1 cellular context compared by ENCODE assay signal in the genomic region with DNA sequence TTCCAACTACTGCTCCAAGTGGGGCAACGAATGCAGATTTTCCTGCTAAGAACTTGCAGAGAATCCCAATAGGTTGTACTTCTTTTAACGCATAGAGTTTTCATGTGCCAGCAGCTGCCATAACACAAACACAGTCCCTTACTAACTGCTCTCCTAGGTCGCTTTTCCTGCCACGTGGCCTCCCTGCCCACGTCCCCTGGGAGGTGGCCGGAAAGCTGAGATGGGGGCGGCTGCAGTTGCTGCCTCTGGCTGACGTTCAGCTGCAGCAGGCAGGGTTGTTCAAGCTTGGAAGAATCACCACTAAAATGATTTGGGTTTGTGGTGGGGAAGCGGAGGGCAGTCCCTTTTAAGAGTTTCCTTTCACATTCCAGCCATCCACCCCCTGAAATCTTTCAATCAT.
TF ChIP-seq lines count a peak whose summit lies in the region.

No MANE protein-coding gene starts in this region.

TF ChIP-seq in GM12878, 131 proteins besides CTCF, POLR2A, EP300 and RAD21 (continues in another document):
- no peak for TF ChIP-seq NBN (IDR thresholded peaks at IDR 0.05)
- TF ChIP-seq, protein P1, sequence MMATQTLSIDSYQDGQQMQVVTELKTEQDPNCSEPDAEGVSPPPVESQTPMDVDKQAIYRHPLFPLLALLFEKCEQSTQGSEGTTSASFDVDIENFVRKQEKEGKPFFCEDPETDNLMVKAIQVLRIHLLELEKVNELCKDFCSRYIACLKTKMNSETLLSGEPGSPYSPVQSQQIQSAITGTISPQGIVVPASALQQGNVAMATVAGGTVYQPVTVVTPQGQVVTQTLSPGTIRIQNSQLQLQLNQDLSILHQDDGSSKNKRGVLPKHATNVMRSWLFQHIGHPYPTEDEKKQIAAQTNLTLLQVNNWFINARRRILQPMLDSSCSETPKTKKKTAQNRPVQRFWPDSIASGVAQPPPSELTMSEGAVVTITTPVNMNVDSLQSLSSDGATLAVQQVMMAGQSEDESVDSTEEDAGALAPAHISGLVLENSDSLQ (IDR thresholded peaks at IDR 0.05): no peak
- TF ChIP-seq IKZF2 (IDR thresholded peaks at IDR 0.05): peak; percentile 35 to 43; a peak in 2 of 4 replicates
- no peak for TF ChIP-seq ATF7 (IDR thresholded peaks at IDR 0.05; ENCODE audit: low read depth)
- no peak for TF ChIP-seq LARP7 (IDR thresholded peaks at IDR 0.05)
- no peak for TF ChIP-seq BRCA1 (IDR thresholded peaks at IDR 0.05; ENCODE audit: low read depth, low read length)
- TF ChIP-seq ASH2L (IDR thresholded peaks at IDR 0.05; ENCODE audit: borderline replicate concordance, low read depth): no peak
- TF ChIP-seq, protein P2, sequence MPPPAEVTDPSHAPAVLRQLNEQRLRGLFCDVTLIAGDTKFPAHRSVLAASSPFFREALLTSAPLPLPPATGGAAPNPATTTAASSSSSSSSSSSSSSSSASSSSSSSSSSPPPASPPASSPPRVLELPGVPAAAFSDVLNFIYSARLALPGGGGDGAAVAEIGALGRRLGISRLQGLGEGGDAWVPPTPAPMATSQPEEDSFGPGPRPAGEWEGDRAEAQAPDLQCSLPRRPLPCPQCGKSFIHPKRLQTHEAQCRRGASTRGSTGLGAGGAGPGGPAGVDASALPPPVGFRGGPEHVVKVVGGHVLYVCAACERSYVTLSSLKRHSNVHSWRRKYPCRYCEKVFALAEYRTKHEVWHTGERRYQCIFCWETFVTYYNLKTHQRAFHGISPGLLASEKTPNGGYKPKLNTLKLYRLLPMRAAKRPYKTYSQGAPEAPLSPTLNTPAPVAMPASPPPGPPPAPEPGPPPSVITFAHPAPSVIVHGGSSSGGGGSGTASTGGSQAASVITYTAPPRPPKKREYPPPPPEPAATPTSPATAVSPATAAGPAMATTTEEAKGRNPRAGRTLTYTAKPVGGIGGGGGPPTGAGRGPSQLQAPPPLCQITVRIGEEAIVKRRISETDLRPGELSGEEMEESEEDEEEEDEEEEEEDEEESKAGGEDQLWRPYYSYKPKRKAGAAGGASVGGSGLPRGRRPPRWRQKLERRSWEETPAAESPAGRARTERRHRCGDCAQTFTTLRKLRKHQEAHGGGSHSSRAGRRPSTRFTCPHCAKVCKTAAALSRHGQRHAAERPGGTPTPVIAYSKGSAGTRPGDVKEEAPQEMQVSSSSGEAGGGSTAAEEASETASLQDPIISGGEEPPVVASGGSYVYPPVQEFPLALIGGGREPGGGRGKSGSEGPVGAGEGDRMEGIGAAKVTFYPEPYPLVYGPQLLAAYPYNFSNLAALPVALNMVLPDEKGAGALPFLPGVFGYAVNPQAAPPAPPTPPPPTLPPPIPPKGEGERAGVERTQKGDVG (CRISPR knock-in tag; IDR thresholded peaks at IDR 0.05): no peak
- no peak for TF ChIP-seq SMAD5 (IDR thresholded peaks at IDR 0.05; ENCODE audit: low read depth)
- TF ChIP-seq ETV6 (conservative IDR thresholded peaks at IDR 0.05 in 1 of 2, IDR thresholded peaks at IDR 0.05 in 1 of 2; ENCODE audit: borderline replicate concordance in 1 of 2, low read depth in 1 of 2): no peak
- TF ChIP-seq MEF2A (IDR thresholded peaks at IDR 0.05; ENCODE audit: insufficient read depth, low read depth, low read length): no peak
- no peak for TF ChIP-seq KLF5 (IDR thresholded peaks at IDR 0.05; ENCODE audit: partially characterized antibody)
- peak; percentile 17; the same call in 1 of the 2 replicates for TF ChIP-seq MTA2 (IDR thresholded peaks at IDR 0.05; ENCODE audit: low read depth)
- no peak for TF ChIP-seq YBX1 (IDR thresholded peaks at IDR 0.05)
- no peak for TF ChIP-seq ZZZ3 (IDR thresholded peaks at IDR 0.05; ENCODE audit: control insufficient read depth, insufficient read length, low read depth)
- peak; percentile 48; the same call in 1 of the 2 replicates for TF ChIP-seq RAD51 (IDR thresholded peaks at IDR 0.05)
- no peak for TF ChIP-seq ZNF24 (IDR thresholded peaks at IDR 0.05)
- TF ChIP-seq, protein P3, sequence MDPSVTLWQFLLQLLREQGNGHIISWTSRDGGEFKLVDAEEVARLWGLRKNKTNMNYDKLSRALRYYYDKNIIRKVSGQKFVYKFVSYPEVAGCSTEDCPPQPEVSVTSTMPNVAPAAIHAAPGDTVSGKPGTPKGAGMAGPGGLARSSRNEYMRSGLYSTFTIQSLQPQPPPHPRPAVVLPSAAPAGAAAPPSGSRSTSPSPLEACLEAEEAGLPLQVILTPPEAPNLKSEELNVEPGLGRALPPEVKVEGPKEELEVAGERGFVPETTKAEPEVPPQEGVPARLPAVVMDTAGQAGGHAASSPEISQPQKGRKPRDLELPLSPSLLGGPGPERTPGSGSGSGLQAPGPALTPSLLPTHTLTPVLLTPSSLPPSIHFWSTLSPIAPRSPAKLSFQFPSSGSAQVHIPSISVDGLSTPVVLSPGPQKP (IDR thresholded peaks at IDR 0.05; ENCODE audit: low read depth, low read length): no peak
- TF ChIP-seq NFYA (IDR thresholded peaks at IDR 0.05; ENCODE audit: borderline replicate concordance, low read depth, low read length): no peak
- TF ChIP-seq, protein P4, sequence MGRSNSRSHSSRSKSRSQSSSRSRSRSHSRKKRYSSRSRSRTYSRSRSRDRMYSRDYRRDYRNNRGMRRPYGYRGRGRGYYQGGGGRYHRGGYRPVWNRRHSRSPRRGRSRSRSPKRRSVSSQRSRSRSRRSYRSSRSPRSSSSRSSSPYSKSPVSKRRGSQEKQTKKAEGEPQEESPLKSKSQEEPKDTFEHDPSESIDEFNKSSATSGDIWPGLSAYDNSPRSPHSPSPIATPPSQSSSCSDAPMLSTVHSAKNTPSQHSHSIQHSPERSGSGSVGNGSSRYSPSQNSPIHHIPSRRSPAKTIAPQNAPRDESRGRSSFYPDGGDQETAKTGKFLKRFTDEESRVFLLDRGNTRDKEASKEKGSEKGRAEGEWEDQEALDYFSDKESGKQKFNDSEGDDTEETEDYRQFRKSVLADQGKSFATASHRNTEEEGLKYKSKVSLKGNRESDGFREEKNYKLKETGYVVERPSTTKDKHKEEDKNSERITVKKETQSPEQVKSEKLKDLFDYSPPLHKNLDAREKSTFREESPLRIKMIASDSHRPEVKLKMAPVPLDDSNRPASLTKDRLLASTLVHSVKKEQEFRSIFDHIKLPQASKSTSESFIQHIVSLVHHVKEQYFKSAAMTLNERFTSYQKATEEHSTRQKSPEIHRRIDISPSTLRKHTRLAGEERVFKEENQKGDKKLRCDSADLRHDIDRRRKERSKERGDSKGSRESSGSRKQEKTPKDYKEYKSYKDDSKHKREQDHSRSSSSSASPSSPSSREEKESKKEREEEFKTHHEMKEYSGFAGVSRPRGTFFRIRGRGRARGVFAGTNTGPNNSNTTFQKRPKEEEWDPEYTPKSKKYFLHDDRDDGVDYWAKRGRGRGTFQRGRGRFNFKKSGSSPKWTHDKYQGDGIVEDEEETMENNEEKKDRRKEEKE (IDR thresholded peaks at IDR 0.05): no peak
- TF ChIP-seq, protein P5, sequence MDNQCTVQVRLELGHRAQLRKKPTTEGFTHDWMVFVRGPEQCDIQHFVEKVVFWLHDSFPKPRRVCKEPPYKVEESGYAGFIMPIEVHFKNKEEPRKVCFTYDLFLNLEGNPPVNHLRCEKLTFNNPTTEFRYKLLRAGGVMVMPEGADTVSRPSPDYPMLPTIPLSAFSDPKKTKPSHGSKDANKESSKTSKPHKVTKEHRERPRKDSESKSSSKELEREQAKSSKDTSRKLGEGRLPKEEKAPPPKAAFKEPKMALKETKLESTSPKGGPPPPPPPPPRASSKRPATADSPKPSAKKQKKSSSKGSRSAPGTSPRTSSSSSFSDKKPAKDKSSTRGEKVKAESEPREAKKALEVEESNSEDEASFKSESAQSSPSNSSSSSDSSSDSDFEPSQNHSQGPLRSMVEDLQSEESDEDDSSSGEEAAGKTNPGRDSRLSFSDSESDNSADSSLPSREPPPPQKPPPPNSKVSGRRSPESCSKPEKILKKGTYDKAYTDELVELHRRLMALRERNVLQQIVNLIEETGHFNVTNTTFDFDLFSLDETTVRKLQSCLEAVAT (IDR thresholded peaks at IDR 0.05): no peak
- TF ChIP-seq ZNF207 (IDR thresholded peaks at IDR 0.05; ENCODE audit: borderline replicate concordance): no peak
- TF ChIP-seq, protein P6, sequence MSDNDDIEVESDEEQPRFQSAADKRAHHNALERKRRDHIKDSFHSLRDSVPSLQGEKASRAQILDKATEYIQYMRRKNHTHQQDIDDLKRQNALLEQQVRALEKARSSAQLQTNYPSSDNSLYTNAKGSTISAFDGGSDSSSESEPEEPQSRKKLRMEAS (IDR thresholded peaks at IDR 0.05; ENCODE audit: low read depth, low read length): 0 out of 2 replicates have a peak, but pooled peaks have one; percentile 19
- TF ChIP-seq PAX5 (IDR thresholded peaks at IDR 0.05; ENCODE audit: borderline replicate concordance, low read depth, low read length): 0 out of 2 replicates have a peak, but pooled peaks have one; percentile 11
- TF ChIP-seq, protein P7, sequence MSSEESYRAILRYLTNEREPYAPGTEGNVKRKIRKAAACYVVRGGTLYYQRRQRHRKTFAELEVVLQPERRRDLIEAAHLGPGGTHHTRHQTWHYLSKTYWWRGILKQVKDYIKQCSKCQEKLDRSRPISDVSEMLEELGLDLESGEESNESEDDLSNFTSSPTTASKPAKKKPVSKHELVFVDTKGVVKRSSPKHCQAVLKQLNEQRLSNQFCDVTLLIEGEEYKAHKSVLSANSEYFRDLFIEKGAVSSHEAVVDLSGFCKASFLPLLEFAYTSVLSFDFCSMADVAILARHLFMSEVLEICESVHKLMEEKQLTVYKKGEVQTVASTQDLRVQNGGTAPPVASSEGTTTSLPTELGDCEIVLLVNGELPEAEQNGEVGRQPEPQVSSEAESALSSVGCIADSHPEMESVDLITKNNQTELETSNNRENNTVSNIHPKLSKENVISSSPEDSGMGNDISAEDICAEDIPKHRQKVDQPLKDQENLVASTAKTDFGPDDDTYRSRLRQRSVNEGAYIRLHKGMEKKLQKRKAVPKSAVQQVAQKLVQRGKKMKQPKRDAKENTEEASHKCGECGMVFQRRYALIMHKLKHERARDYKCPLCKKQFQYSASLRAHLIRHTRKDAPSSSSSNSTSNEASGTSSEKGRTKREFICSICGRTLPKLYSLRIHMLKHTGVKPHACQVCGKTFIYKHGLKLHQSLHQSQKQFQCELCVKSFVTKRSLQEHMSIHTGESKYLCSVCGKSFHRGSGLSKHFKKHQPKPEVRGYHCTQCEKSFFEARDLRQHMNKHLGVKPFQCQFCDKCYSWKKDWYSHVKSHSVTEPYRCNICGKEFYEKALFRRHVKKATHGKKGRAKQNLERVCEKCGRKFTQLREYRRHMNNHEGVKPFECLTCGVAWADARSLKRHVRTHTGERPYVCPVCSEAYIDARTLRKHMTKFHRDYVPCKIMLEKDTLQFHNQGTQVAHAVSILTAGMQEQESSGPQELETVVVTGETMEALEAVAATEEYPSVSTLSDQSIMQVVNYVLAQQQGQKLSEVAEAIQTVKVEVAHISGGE (CRISPR knock-in tag; IDR thresholded peaks at IDR 0.05): no peak
- no peak for TF ChIP-seq SPI1 (IDR thresholded peaks at IDR 0.05; ENCODE audit: borderline replicate concordance, insufficient read depth, low read depth, low read length)
- TF ChIP-seq BMI1 (IDR thresholded peaks at IDR 0.05; ENCODE audit: borderline replicate concordance): no peak
- TF ChIP-seq, protein P8, sequence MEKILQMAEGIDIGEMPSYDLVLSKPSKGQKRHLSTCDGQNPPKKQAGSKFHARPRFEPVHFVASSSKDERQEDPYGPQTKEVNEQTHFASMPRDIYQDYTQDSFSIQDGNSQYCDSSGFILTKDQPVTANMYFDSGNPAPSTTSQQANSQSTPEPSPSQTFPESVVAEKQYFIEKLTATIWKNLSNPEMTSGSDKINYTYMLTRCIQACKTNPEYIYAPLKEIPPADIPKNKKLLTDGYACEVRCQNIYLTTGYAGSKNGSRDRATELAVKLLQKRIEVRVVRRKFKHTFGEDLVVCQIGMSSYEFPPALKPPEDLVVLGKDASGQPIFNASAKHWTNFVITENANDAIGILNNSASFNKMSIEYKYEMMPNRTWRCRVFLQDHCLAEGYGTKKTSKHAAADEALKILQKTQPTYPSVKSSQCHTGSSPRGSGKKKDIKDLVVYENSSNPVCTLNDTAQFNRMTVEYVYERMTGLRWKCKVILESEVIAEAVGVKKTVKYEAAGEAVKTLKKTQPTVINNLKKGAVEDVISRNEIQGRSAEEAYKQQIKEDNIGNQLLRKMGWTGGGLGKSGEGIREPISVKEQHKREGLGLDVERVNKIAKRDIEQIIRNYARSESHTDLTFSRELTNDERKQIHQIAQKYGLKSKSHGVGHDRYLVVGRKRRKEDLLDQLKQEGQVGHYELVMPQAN (conservative IDR thresholded peaks at IDR 0.05): no peak
- no peak for TF ChIP-seq RBBP5 (conservative IDR thresholded peaks at IDR 0.05)
- TF ChIP-seq TAF1 (IDR thresholded peaks at IDR 0.05; ENCODE audit: borderline replicate concordance, low read depth, low read length): no peak
- 0 out of 3 replicates have a peak, but pooled peaks of 1 of the 2 experiments have one; percentile 22 for TF ChIP-seq EGR1 (IDR thresholded peaks at IDR 0.05; ENCODE audit: borderline replicate concordance in 1 of 2, low read depth in 2 of 2, low read length in 2 of 2)
- no peak for TF ChIP-seq GABPA (IDR thresholded peaks at IDR 0.05; ENCODE audit: low read depth)
- no peak for TF ChIP-seq RUNX3 (IDR thresholded peaks at IDR 0.05; ENCODE audit: low read length)
- TF ChIP-seq DPF2 (IDR thresholded peaks at IDR 0.05): no peak
- no peak for TF ChIP-seq HCFC1 (IDR thresholded peaks at IDR 0.05; ENCODE audit: low read length)
- TF ChIP-seq, protein P9, sequence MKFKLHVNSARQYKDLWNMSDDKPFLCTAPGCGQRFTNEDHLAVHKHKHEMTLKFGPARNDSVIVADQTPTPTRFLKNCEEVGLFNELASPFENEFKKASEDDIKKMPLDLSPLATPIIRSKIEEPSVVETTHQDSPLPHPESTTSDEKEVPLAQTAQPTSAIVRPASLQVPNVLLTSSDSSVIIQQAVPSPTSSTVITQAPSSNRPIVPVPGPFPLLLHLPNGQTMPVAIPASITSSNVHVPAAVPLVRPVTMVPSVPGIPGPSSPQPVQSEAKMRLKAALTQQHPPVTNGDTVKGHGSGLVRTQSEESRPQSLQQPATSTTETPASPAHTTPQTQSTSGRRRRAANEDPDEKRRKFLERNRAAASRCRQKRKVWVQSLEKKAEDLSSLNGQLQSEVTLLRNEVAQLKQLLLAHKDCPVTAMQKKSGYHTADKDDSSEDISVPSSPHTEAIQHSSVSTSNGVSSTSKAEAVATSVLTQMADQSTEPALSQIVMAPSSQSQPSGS (IDR thresholded peaks at IDR 0.05; ENCODE audit: low read length): no peak
- TF ChIP-seq CREB1 (IDR thresholded peaks at IDR 0.05; ENCODE audit: low read depth): no peak
- TF ChIP-seq IKZF1 (conservative IDR thresholded peaks at IDR 0.05): peak; percentile 55; the same call in 1 of the 2 replicates
- TF ChIP-seq IRF4 (IDR thresholded peaks at IDR 0.05; ENCODE audit: low read depth, low read length): no peak
- no peak for TF ChIP-seq ZNF622 (IDR thresholded peaks at IDR 0.05)
- TF ChIP-seq, protein P10, sequence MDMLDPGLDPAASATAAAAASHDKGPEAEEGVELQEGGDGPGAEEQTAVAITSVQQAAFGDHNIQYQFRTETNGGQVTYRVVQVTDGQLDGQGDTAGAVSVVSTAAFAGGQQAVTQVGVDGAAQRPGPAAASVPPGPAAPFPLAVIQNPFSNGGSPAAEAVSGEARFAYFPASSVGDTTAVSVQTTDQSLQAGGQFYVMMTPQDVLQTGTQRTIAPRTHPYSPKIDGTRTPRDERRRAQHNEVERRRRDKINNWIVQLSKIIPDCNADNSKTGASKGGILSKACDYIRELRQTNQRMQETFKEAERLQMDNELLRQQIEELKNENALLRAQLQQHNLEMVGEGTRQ (IDR thresholded peaks at IDR 0.05; ENCODE audit: borderline replicate concordance, low read depth, low read length): no peak
- no peak for TF ChIP-seq CBX5 (IDR thresholded peaks at IDR 0.05; ENCODE audit: low read depth)
- TF ChIP-seq CREM (IDR thresholded peaks at IDR 0.05; ENCODE audit: low read depth): no peak
- peak; percentile 84 for TF ChIP-seq MEF2B (IDR thresholded peaks at IDR 0.05; ENCODE audit: partially characterized antibody, poor library complexity, severe bottlenecking)
- TF ChIP-seq TCF12 (IDR thresholded peaks at IDR 0.05; ENCODE audit: low read depth, low read length): no peak
- TF ChIP-seq BHLHE40 (IDR thresholded peaks at IDR 0.05; ENCODE audit: borderline replicate concordance in 1 of 2, low read depth in 2 of 2, low read length in 1 of 2): peak in 1 of 2 experiments; percentile 17; a peak in 1 of 4 replicates
